Comparison of ENCODE assay signal across 8 cellular contexts in genomic region chrX:136268051-136269048, GRCh38. TPM values are rescaled to one million over a fixed set of nuclear protein-coding genes. Genes with fewer than 3 reads are reported as not detected.
DNase-seq lines count a peak whose midpoint lies in the region; ATAC-seq and TF ChIP-seq lines count a peak whose summit lies in the region.

No MANE protein-coding gene starts in this region.

- DNase-seq in CD1c-positive myeloid dendritic cell (ENCODE audit: extremely low spot score) (peak; percentile 41), T-cell (peak in 28 of 34 experiments; percentile 2 to 47 (median 24)), astrocyte of the spinal cord (ENCODE audit: low read depth, low spot score) (peak; percentile 41), kidney tubule cell (ENCODE audit: low spot score) (peak; percentile 47), mesenteric fat pad (ENCODE audit: low spot score) (no peak)
- peak; percentile 10 to 25 for DNase-seq in stimulated activated CD8-positive, alpha-beta memory T cell treated with anti-CD3 and anti-CD28 coated beads, Interleukin-2, amount 100 ng/mL, for 1 hour (ENCODE audit: low read depth in 2 of 2)

- H3K9ac ChIP-seq in KMS-11, result no peak overlapping the region

- TF ChIP-seq CTCF in KMS-11 (conservative IDR thresholded peaks at IDR 0.05; ENCODE audit: low read depth, low read length) (peak; percentile 80), astrocyte of the spinal cord (IDR thresholded peaks at IDR 0.05; ENCODE audit: low read depth, low read length) (peak; percentile 80)

- H3K4me2 ChIP-seq in KMS-11, result no peak overlapping the region

- in situ Hi-C loops in astrocyte of the spinal cord (cut with HindIII; ENCODE audit: low sequenced_read_pairs), result no loop called here

- H3K4me3 Mint-ChIP-seq in T-cell, result no peak overlapping the region

- H3K4me1 ChIP-seq in KMS-11 (ENCODE audit: low read depth, poor library complexity, severe bottlenecking), result peaks cover 3% of the 10 kb centered on the region

- H4K20me1 ChIP-seq in KMS-11 (ENCODE audit: insufficient read depth), result no peaks in the 10 kb centered on the region

- CTCF ChIA-PET in T-cell (lab: Charles Lee), result interaction anchor here (1.0 to 3.1 kb wide), 5 partner anchors 44 to 310 kb away, joined by 3 to 30 read pairs (median 3); no protein-coding TSS in a partner anchor

- no peaks in the 10 kb centered on the region for H3K36me3 ChIP-seq in KMS-11 (ENCODE audit: insufficient read depth)

- H2AFZ ChIP-seq in KMS-11 (ENCODE audit: low read depth), result no peak overlapping the region

- ATAC-seq in GM19035 (IDR thresholded peaks at IDR 0.05; ENCODE audit: unreplicated experiment) (peak; percentile 68), T-cell (replicated peaks in 1 of 4) (peak in 3 of 4 experiments; percentile 47 to 66 (median 60))

- H3K4me3 ChIP-seq in KMS-11 (IDR thresholded peaks at IDR 0.05; ENCODE audit: insufficient read depth, low read depth, low read length), result no peak overlapping the region
- no peak overlapping the region for H3K4me3 ChIP-seq in astrocyte of the spinal cord (ENCODE audit: low read depth, low read length)

- no peak overlapping the region for H3K27ac Mint-ChIP-seq in T-cell

- no peaks in the 10 kb centered on the region for H3K79me2 ChIP-seq in KMS-11 (ENCODE audit: insufficient read depth, low read depth)

- no peaks in the 10 kb centered on the region for H3K27me3 ChIP-seq in KMS-11 (ENCODE audit: insufficient read depth, low read depth)

- H3K27ac ChIP-seq in KMS-11, result no peak overlapping the region

- H3K27me3 Mint-ChIP-seq in T-cell, result peaks cover 0 to 18% of the 10 kb centered on the region in 2 donors

- H3K9me3 Mint-ChIP-seq in T-cell, result no peaks in the 10 kb centered on the region

- H3K36me3 Mint-ChIP-seq in T-cell, result no peaks in the 10 kb centered on the region

- POLR2A ChIA-PET in T-cell (lab: Charles Lee), result no interaction called here

- H3K4me1 Mint-ChIP-seq in T-cell, result no peaks in the 10 kb centered on the region

RNA-seq across cellular contexts. Expression of gene MAP7D3, which starts 17.1 kb away (rescaled TPM):
- 10 to 100 TPM in 2 of 5 donors, 1 to 10 TPM in 3; 6.5 to 10.5 (median 9.7) TPM for total RNA-seq in T-cell
- total RNA-seq in mesenteric fat pad, result 30.0 TPM

RNA-seq across cellular contexts. Expression of gene ADGRG4, which starts 32.4 kb away (rescaled TPM):
- total RNA-seq in T-cell (not detected), mesenteric fat pad (0.67 TPM)
